ENCODE assay signal across 26 cellular contexts in the genomic region with DNA sequence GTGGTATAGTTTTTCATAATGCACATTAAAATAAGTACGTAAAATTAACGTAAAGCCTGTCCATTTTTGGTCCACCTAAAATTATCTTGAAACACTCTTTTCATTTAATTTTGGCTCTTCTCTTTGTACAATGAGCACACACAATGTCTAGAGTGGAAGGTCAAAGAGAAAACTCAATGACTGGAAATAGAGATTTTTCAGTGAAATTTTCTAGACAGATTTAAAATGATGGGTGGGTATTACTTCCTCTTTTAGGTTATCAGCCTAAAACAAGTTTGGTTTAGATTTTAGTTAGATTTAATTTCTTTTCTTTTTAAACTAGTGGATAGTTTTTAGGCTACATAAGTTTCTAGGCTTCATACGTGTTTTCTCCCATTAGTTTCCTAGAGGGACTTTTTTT.
A peak's percentile ranks its signal among the peaks of the same experiment; 100 is the strongest.
DNase-seq lines count a peak whose midpoint lies in the region; ATAC-seq lines count a peak whose summit lies in the region.
"Had no signal": no experiment of that assay in that cellular context is flagged by ENCODE, and none has a peak within 500 bp of the region (broad histone marks: within the 10 kb centered on the region; RNA-seq: fewer than 3 reads in every experiment).

No MANE protein-coding gene starts in this region.

- peak overlapping the region; percentile 58 for H3K4me3 Mint-ChIP-seq in memory B cell
- H3K4me3 Mint-ChIP-seq: CD14-positive monocyte; central memory CD8-positive, alpha-beta T cell had no signal

- peaks cover 8% of the 10 kb centered on the region for H3K36me3 Mint-ChIP-seq in memory B cell
- H3K36me3 Mint-ChIP-seq: activated naive CD4-positive, alpha-beta T cell treated with anti-CD3 and anti-CD28 coated beads, Interleukin-2, amount 50 U/mL, for 72 hours had no signal

- ATAC-seq in GM18502 (IDR thresholded peaks at IDR 0.05; ENCODE audit: poor library complexity, unreplicated experiment) (peak; percentile 46), GM21390 (IDR thresholded peaks at IDR 0.05; ENCODE audit: unreplicated experiment) (peak; percentile 43), memory B cell (ENCODE audit: low read depth) (peak; percentile 29), HG03097 (IDR thresholded peaks at IDR 0.05; ENCODE audit: low FRiP score, unreplicated experiment) (no peak), HG03571 (IDR thresholded peaks at IDR 0.05; ENCODE audit: unreplicated experiment) (no peak), HG02840 (IDR thresholded peaks at IDR 0.05; ENCODE audit: low FRiP score, unreplicated experiment) (no peak), HG02623 (IDR thresholded peaks at IDR 0.05; ENCODE audit: unreplicated experiment) (no peak)
- ATAC-seq: activated naive CD4-positive, alpha-beta T cell treated with anti-CD3 and anti-CD28 coated beads, Interleukin-2, amount 50 U/mL, for 72 hours; HCT116; mucosa of descending colon had no signal

- no peaks in the 10 kb centered on the region for H3K27me3 Mint-ChIP-seq in memory B cell
- H3K27me3 Mint-ChIP-seq: central memory CD8-positive, alpha-beta T cell had no signal

- peak overlapping the region; percentile 83 for H3K27ac Mint-ChIP-seq in memory B cell
- H3K27ac Mint-ChIP-seq: activated naive CD4-positive, alpha-beta T cell treated with anti-CD3 and anti-CD28 coated beads, Interleukin-2, amount 50 U/mL, for 72 hours had no signal

- no peaks in the 10 kb centered on the region for H3K9me3 Mint-ChIP-seq in memory B cell
- H3K9me3 Mint-ChIP-seq: activated naive CD4-positive, alpha-beta T cell treated with anti-CD3 and anti-CD28 coated beads, Interleukin-2, amount 50 U/mL, for 72 hours; CD14-positive monocyte; central memory CD8-positive, alpha-beta T cell had no signal

- peaks cover 40% of the 10 kb centered on the region for H3K4me1 Mint-ChIP-seq in memory B cell

- DNase-seq in Kasumi-1 (lab: John Stamatoyannopoulos, UW) (peak; percentile 7 to 29), memory B cell (ENCODE audit: low spot score in 2 of 2) (no peak)
- DNase-seq: activated CD4-positive, alpha-beta T cell treated with anti-CD3 and anti-CD28 coated beads, Interleukin-2, amount 50 U/mL, for 48 hours; activated CD8-positive, alpha-beta memory T cell treated with anti-CD3 and anti-CD28 coated beads, Interleukin-2, amount 50 U/mL, for 4 hours; dorsolateral prefrontal cortex; EL; mucosa of descending colon; NCI-H1105 treated with DMSO at 0.1 percent for 48 hours; NCI-H2081; NCI-H226; NCI-H748 treated with DMSO at 0.1 percent for 48 hours; posterior cingulate gyrus; sigmoid colon; stomach; T-helper 9 cell; tibial artery had no signal

Comparison
In these comparisons a context has a peak if more than half of its experiments do, and no peak if none do; other contexts are left out.
1. ATAC-seq: peak in GM18502 (single experiment), GM21390 (single experiment) and memory B cell (single experiment); none in HG03097 (single experiment), HG03571 (single experiment), HG02840 (single experiment) and HG02623 (single experiment).
2. DNase-seq: peak in Kasumi-1 (2 of 2); none in memory B cell (0 of 2).